23 cellular contexts compared by ENCODE assay signal in the genomic region with DNA sequence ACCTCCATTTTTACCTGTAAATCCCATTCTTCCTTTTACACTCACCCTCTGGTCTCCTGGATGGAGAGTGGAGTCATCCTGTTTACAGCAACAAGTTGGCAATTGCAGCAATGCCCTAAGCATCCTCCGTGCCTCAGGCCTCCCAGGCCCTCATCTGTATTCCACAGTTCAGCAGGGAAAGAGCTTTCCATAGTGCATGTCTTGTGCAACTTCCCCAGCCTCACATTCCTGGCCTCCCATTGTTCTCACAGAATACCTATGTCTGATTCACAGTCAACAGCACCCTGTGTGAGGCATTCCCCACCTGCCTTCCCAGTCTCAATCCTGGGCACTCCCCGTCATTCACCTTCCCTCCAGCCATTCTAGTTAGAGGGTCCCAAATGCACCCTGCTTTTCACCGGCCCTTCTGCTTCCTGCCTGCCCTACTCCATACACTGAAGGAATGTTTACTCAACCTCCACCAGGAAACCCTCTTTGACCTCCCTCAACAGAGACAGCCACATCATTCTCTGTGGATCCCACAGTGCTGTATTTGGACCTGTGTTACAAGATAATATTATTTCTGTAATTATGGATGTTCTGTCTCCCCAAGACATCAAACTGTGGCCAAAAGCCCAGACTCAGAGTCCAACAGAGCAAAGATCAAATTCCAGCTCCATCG.
DNase-seq lines count a peak whose midpoint lies in the region; ATAC-seq and TF ChIP-seq lines count a peak whose summit lies in the region.
"Had no signal": no experiment of that assay in that cellular context is flagged by ENCODE, and none has a peak within 500 bp of the region (broad histone marks: within the 10 kb centered on the region; RNA-seq: fewer than 3 reads in every experiment).

No MANE protein-coding gene starts in this region.

- TF ChIP-seq CTCF in H9 (conservative IDR thresholded peaks at IDR 0.05) (no peak), foreskin keratinocyte (conservative IDR thresholded peaks at IDR 0.05) (no peak), nephron (IDR thresholded peaks at IDR 0.05; ENCODE audit: unreplicated experiment in 3 of 3) (no peak), psoas muscle (IDR thresholded peaks at IDR 0.05) (no peak)

- CTCF ChIA-PET in activated CD4-positive, alpha-beta T cell treated with anti-CD3 and anti-CD28 coated beads for 36 hours (lab: Charles Lee), result interaction anchor here (0.6 kb wide), 1 partner anchor 118 kb away, joined by 3 read pairs; no protein-coding TSS in a partner anchor

- no peak overlapping the region for H4K8ac ChIP-seq in H9 (replicated peaks; ENCODE audit: insufficient read length, low read depth, low read length)

- no peak overlapping the region for H3K9ac ChIP-seq in H9 (ENCODE audit: extremely low read depth, insufficient read length, low read length)

- H4K91ac ChIP-seq in H9 (ENCODE audit: insufficient read length, low read depth, low read length), result no peak overlapping the region

- no peak overlapping the region for H3K4me3 ChIP-seq in psoas muscle
- H3K4me3 ChIP-seq: lower lobe of right lung, SJSA1 had no signal

- H3K27ac ChIP-seq in H9 (ENCODE audit: insufficient read length, low read depth, low read length) (no peak overlapping the region), foreskin keratinocyte (peak overlapping the region; percentile 51), psoas muscle (no peak overlapping the region)
- H3K27ac ChIP-seq: HL-60, lower lobe of right lung, SJSA1 had no signal

- H3K36me3 ChIP-seq in psoas muscle (ENCODE audit: insufficient read depth in 1 of 2, low read depth in 1 of 2), result no peaks in the 10 kb centered on the region
- H3K36me3 ChIP-seq: lower lobe of right lung, SJSA1 had no signal

- H2AFZ ChIP-seq in H9 (ENCODE audit: low read length), result no peak overlapping the region

- no peak overlapping the region for H2AK5ac ChIP-seq in H9 (ENCODE audit: insufficient read length, low read length)

- H3K14ac ChIP-seq in H9 (ENCODE audit: insufficient read depth, low read length), result no peak overlapping the region

- H3K4me3 Mint-ChIP-seq in H9, result no peak overlapping the region
- H3K4me3 Mint-ChIP-seq in nephron, result no peak overlapping the region
- H3K4me3 Mint-ChIP-seq in activated CD4-positive, alpha-beta T cell treated with anti-CD3 and anti-CD28 coated beads for 36 hours, result no peak overlapping the region
- H3K4me3 Mint-ChIP-seq: CD4-positive, alpha-beta memory T cell; central memory CD8-positive, alpha-beta T cell; naive B cell had no signal

- peaks cover 4% of the 10 kb centered on the region; the same call in 1 of the 2 replicates for H3K4me1 ChIP-seq in H9 (ENCODE audit: insufficient read depth, low read length)
- H3K4me1 ChIP-seq in foreskin keratinocyte, result peaks cover 30% of the 10 kb centered on the region
- H3K4me1 ChIP-seq in psoas muscle, result no peaks in the 10 kb centered on the region
- H3K4me1 ChIP-seq: lower lobe of right lung, SJSA1 had no signal

- no peak overlapping the region for H2BK20ac ChIP-seq in H9 (ENCODE audit: low read depth, low read length, poor library complexity, severe bottlenecking)

- H3K4me2 ChIP-seq in H9 (ENCODE audit: insufficient read depth, insufficient read length, low read length), result no peak overlapping the region

- no peak overlapping the region for H2BK12ac ChIP-seq in H9 (ENCODE audit: insufficient read length, low read depth, low read length)

- H3K4me1 Mint-ChIP-seq in H9, result peaks cover 19 to 32% of the 10 kb centered on the region in 2 experiments
- peaks cover 9% of the 10 kb centered on the region for H3K4me1 Mint-ChIP-seq in nephron
- no peaks in the 10 kb centered on the region for H3K4me1 Mint-ChIP-seq in activated CD4-positive, alpha-beta T cell treated with anti-CD3 and anti-CD28 coated beads for 36 hours
- H3K4me1 Mint-ChIP-seq: central memory CD8-positive, alpha-beta T cell had no signal

- ATAC-seq in foreskin keratinocyte (peak; percentile 98), psoas muscle (no peak), Right ventricle myocardium superior (ENCODE audit: poor library complexity) (no peak)
- no peak for ATAC-seq in activated CD4-positive, alpha-beta T cell treated with anti-CD3 and anti-CD28 coated beads for 36 hours
- ATAC-seq: lower lobe of right lung had no signal

- H3K56ac ChIP-seq in H9 (ENCODE audit: insufficient read length, low read depth, low read length), result no peak overlapping the region

- H3K9me3 ChIP-seq in H9 (ENCODE audit: control insufficient read depth, low read depth, low read length) (no peaks in the 10 kb centered on the region), psoas muscle (no peaks in the 10 kb centered on the region)
- H3K9me3 ChIP-seq: lower lobe of right lung, SJSA1 had no signal

- no peaks in the 10 kb centered on the region for H3K23me2 ChIP-seq in H9 (ENCODE audit: insufficient read length, low read depth, low read length, poor library complexity, severe bottlenecking)

- no peaks in the 10 kb centered on the region for H3K27me3 ChIP-seq in H9 (ENCODE audit: insufficient read depth, low read length)
- H3K27me3 ChIP-seq in foreskin keratinocyte, result no peaks in the 10 kb centered on the region
- peaks cover 0 to 12% (median 1%) of the 10 kb centered on the region in 3 donors for H3K27me3 ChIP-seq in psoas muscle (ENCODE audit: insufficient read depth in 3 of 3, low read length in 2 of 3)
- H3K27me3 ChIP-seq: SJSA1 had no signal

- no peak overlapping the region for H3T11ph ChIP-seq in H9 (ENCODE audit: low read length)

- no peak overlapping the region for H3K4ac ChIP-seq in H9 (ENCODE audit: low read depth, low read length)

- intact Hi-C loops in psoas muscle (cut with DNase I) (no loop called here), Right ventricle myocardium superior (cut with DNase I) (no loop called here)
- intact Hi-C loops in activated CD4-positive, alpha-beta T cell treated with anti-CD3 and anti-CD28 coated beads for 36 hours (cut with DNase I, micrococcal nuclease), result no loop called here

- no peak overlapping the region for H2BK15ac ChIP-seq in H9 (ENCODE audit: low read depth, low read length)

- H3K23ac ChIP-seq in H9 (ENCODE audit: insufficient read length, low read depth, low read length), result no peak overlapping the region

- no peaks in the 10 kb centered on the region for H3K79me1 ChIP-seq in H9 (ENCODE audit: insufficient read depth, low read depth, low read length, poor library complexity, severe bottlenecking)

- no peaks in the 10 kb centered on the region for H4K20me1 ChIP-seq in H9 (ENCODE audit: control insufficient read depth, insufficient read depth, insufficient read length)

- POLR2A ChIA-PET in activated CD4-positive, alpha-beta T cell treated with anti-CD3 and anti-CD28 coated beads for 36 hours (lab: Charles Lee), result no interaction called here

- no peaks in the 10 kb centered on the region for H3K79me2 ChIP-seq in H9 (ENCODE audit: insufficient read depth, low read length)

- DNase-seq in H9 (peak; percentile 56), astrocyte of the hippocampus (ENCODE audit: low read depth, low spot score) (peak; percentile 53), foreskin keratinocyte (peak; percentile 89 to 91), psoas muscle (no peak), Right ventricle myocardium superior (no peak)
- DNase-seq in activated naive CD4-positive, alpha-beta T cell treated with Interleukin-2 at 50 U/mL for 16 hours, result no peak
- DNase-seq in activated CD4-positive, alpha-beta T cell treated with anti-CD3 and anti-CD28 coated beads for 36 hours, result no peak
- DNase-seq: CD4-positive, alpha-beta memory T cell; effector memory CD4-positive, alpha-beta T cell; foreskin fibroblast; KG1; lower lobe of right lung; naive B cell; NCI-H1048; NCI-H524 treated with DMSO at 0.1 percent for 48 hours; posterior cingulate gyrus; small intestine; stimulated activated CD4-positive, alpha-beta T cell treated with anti-CD3 and anti-CD28 coated beads, Interleukin-4, amount 100 ng/mL, for 24 hours; T-helper 9 cell had no signal

- peaks cover 3% of the 10 kb centered on the region; the same call in 1 of the 2 replicates for H3K27me3 Mint-ChIP-seq in H9 (ENCODE audit: low read depth)
- H3K27me3 Mint-ChIP-seq in nephron (ENCODE audit: low read depth), result peaks cover 11% of the 10 kb centered on the region
- H3K27me3 Mint-ChIP-seq in activated CD4-positive, alpha-beta T cell treated with anti-CD3 and anti-CD28 coated beads for 36 hours, result peaks cover 5% of the 10 kb centered on the region

- no peak overlapping the region for H3K18ac ChIP-seq in H9 (ENCODE audit: insufficient read length, low read depth, low read length)

- H3K27ac Mint-ChIP-seq in H9 (peak overlapping the region; percentile 4 to 78 (median 26); a peak in 4 of 7 replicates), nephron (peak overlapping the region in 2 of 3 experiments; percentile 27 to 45)
- H3K27ac Mint-ChIP-seq in activated CD4-positive, alpha-beta T cell treated with anti-CD3 and anti-CD28 coated beads for 36 hours, result no peak overlapping the region
- H3K27ac Mint-ChIP-seq: CD4-positive, alpha-beta memory T cell; naive B cell had no signal

- peaks cover 7 to 13% (median 10%) of the 10 kb centered on the region in 3 experiments; a peak in 5 of 7 replicates for H3K36me3 Mint-ChIP-seq in H9 (ENCODE audit: insufficient read depth in 1 of 3, low read depth in 3 of 3)
- no peaks in the 10 kb centered on the region for H3K36me3 Mint-ChIP-seq in nephron (ENCODE audit: low read depth)
- H3K36me3 Mint-ChIP-seq in activated CD4-positive, alpha-beta T cell treated with anti-CD3 and anti-CD28 coated beads for 36 hours (ENCODE audit: low read depth), result no peaks in the 10 kb centered on the region
- H3K36me3 Mint-ChIP-seq: CD4-positive, alpha-beta memory T cell; naive B cell had no signal

- H3K9me3 Mint-ChIP-seq in H9, result peaks cover 11 to 13% of the 10 kb centered on the region in 2 experiments
- H3K9me3 Mint-ChIP-seq in nephron, result no peaks in the 10 kb centered on the region
- H3K9me3 Mint-ChIP-seq in activated CD4-positive, alpha-beta T cell treated with anti-CD3 and anti-CD28 coated beads for 36 hours (ENCODE audit: low read depth), result no peaks in the 10 kb centered on the region
- H3K9me3 Mint-ChIP-seq: central memory CD8-positive, alpha-beta T cell had no signal

- WGBS in H9 (ENCODE audit: extremely low coverage, insufficient read length, low lambda C conversion rate), result no CpG with 5 or more reads among the region's 4 CpGs
- 30 to 34% (median 30%) methylated on average over 4 of the region's 4 CpGs for WGBS in psoas muscle, 3 donors

- no peak overlapping the region for H2BK5ac ChIP-seq in H9 (ENCODE audit: insufficient read length, low read length)

- H4K5ac ChIP-seq in H9 (ENCODE audit: insufficient read length, low read depth, low read length), result no peak overlapping the region

- H2BK120ac ChIP-seq in H9 (ENCODE audit: low read depth, low read length, poor library complexity, severe bottlenecking), result no peak overlapping the region

Comparison
In these comparisons a context has a peak if more than half of its experiments do, and no peak if none do; other contexts are left out.
1. DNase-seq: peak in H9 (single experiment), astrocyte of the hippocampus (single experiment) and foreskin keratinocyte (2 of 2); none in psoas muscle (0 of 2), activated naive CD4-positive, alpha-beta T cell treated with Interleukin-2 at 50 U/mL for 16 hours (single experiment), activated CD4-positive, alpha-beta T cell treated with anti-CD3 and anti-CD28 coated beads for 36 hours (single experiment) and Right ventricle myocardium superior (single experiment).